In the genomic region with DNA sequence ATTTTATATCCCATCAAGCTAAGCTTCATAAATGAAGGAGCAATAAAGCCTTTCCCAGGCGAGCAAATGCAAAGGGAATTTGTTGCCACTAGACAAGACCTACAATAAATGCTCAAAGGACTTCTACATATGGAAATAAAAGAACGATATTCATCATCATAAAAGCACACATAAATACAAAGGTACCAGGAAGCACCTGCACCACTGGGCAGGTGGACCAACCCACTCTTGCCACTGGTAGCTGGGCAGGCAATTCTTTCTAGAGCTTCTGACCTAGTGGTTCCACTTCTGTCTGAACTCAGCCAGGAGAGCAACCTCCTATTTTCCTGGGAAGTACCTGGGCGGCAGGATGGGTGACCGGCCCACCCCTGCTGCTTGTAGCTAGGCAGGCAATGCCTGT, we compare ENCODE assay signal across 30 cellular contexts.
"Had no signal": no experiment of that assay in that cellular context is flagged by ENCODE, and none has a peak within 500 bp of the region (broad histone marks: within the 10 kb centered on the region; RNA-seq: fewer than 3 reads in every experiment).

No MANE protein-coding gene starts in this region.

- H3K27me3 ChIP-seq: left lung, neural progenitor cell, neutrophil, ovary, right atrium auricular region, right lobe of liver, stomach, testis, thyroid gland, upper lobe of right lung, uterus had no signal

- ATAC-seq: left cardiac atrium; left lung; lower lobe of right lung; natural killer cell; right lobe of liver; stimulated activated naive B cell treated with anti-CD40 and anti-IgM and Interleukin-4, amounts not matched to agents 10 μg/mL and 1 μg/mL and 100 μg/mL, for 72 hours; stimulated activated naive CD8-positive, alpha-beta T cell treated with anti-CD3 and anti-CD28 coated beads, Interleukin-15, Interleukin-2, amounts not matched to agents 100 U/mL and 50 U/mL, for 24 hours; upper lobe of right lung had no signal

- H3K4me2 ChIP-seq: neural progenitor cell had no signal

- H3K27me3 Mint-ChIP-seq: naive B cell had no signal

- FAIRE-seq: keratinocyte had no signal

- DNase-seq: hippocampal formation; kidney glomerular epithelial cell; left cardiac atrium; left lung; lower lobe of right lung; mammary epithelial cell; mesenchymal stem cell; naive B cell; natural killer cell; nephron progenitor cell; occipital lobe; ovary; right lobe of liver; stimulated activated CD4-positive, alpha-beta T cell treated with anti-CD3 and anti-CD28 coated beads, Interleukin-12 subunit alpha, Interleukin-12 subunit beta, amount 100 ng/mL, for 4 hours; stimulated activated CD4-positive, alpha-beta T cell treated with anti-CD3 and anti-CD28 coated beads, Interleukin-15, amount 100 ng/mL, for 24 hours; stimulated activated CD4-positive, alpha-beta T cell treated with anti-CD3 and anti-CD28 coated beads, Interleukin-2, amount 100 ng/mL, for 24 hours; stimulated activated CD4-positive, alpha-beta T cell treated with anti-CD3 and anti-CD28 coated beads, Interleukin-4, amount 100 ng/mL, for 1 hour; stimulated activated naive B cell treated with anti-CD40 and anti-IgM and Interleukin-4, amounts not matched to agents 10 μg/mL and 1 μg/mL and 100 μg/mL, for 72 hours; stimulated activated naive CD8-positive, alpha-beta T cell treated with anti-CD3 and anti-CD28 coated beads, Interleukin-15, Interleukin-2, amounts not matched to agents 100 U/mL and 50 U/mL, for 24 hours; stomach; testis; thyroid gland; trophoblast cell; upper lobe of right lung; uterus had no signal

- H3K36me3 Mint-ChIP-seq: naive B cell; natural killer cell; neural progenitor cell; stimulated activated naive B cell treated with anti-CD40 and anti-IgM and Interleukin-4, amounts not matched to agents 10 μg/mL and 1 μg/mL and 100 μg/mL, for 72 hours had no signal

- H3K36me3 ChIP-seq: left lung, lower lobe of right lung, neural progenitor cell, neutrophil, ovary, right atrium auricular region, right lobe of liver, stomach, thyroid gland, upper lobe of right lung, uterus had no signal

- H3K4me3 ChIP-seq: left lung, lower lobe of right lung, neural progenitor cell, ovary, right atrium auricular region, right lobe of liver, stomach, testis, thyroid gland, upper lobe of right lung, uterus had no signal

- H3K4me1 Mint-ChIP-seq: naive B cell; natural killer cell; nephron progenitor cell; neural progenitor cell; stimulated activated naive B cell treated with anti-CD40 and anti-IgM and Interleukin-4, amounts not matched to agents 10 μg/mL and 1 μg/mL and 100 μg/mL, for 72 hours had no signal

- H3K27ac ChIP-seq: left lung, lower lobe of right lung, neural progenitor cell, neutrophil, ovary, right atrium auricular region, right lobe of liver, stomach, testis, thyroid gland, upper lobe of right lung, uterus had no signal

- H3K9ac ChIP-seq: neural progenitor cell had no signal

- H2AFZ ChIP-seq: neural progenitor cell had no signal

- H3K4me3 Mint-ChIP-seq: naive B cell; natural killer cell; nephron progenitor cell; neural progenitor cell; stimulated activated naive B cell treated with anti-CD40 and anti-IgM and Interleukin-4, amounts not matched to agents 10 μg/mL and 1 μg/mL and 100 μg/mL, for 72 hours had no signal

- H3K9me3 Mint-ChIP-seq: natural killer cell; neural progenitor cell; stimulated activated naive B cell treated with anti-CD40 and anti-IgM and Interleukin-4, amounts not matched to agents 10 μg/mL and 1 μg/mL and 100 μg/mL, for 72 hours had no signal

- H3K27ac Mint-ChIP-seq: naive B cell; natural killer cell; nephron progenitor cell; neural progenitor cell; progenitor cell of endocrine pancreas; stimulated activated naive B cell treated with anti-CD40 and anti-IgM and Interleukin-4, amounts not matched to agents 10 μg/mL and 1 μg/mL and 100 μg/mL, for 72 hours had no signal

- H3K9me3 ChIP-seq: left lung, lower lobe of right lung, neutrophil, ovary, right atrium auricular region, right lobe of liver, stomach, testis, thyroid gland, upper lobe of right lung, uterus had no signal

- H3K4me1 ChIP-seq: left lung, lower lobe of right lung, right atrium auricular region, right lobe of liver, stomach, testis, thyroid gland, upper lobe of right lung, uterus had no signal
